Comparison of ENCODE assay signal across 17 cellular contexts in genomic region chr17:37458805-37459204, GRCh38. TPM values are rescaled to one million over a fixed set of nuclear protein-coding genes. Genes with fewer than 3 reads are reported as not detected.
DNase-seq lines count a peak whose midpoint lies in the region; FAIRE-seq and TF ChIP-seq lines count a peak whose summit lies in the region.
"Had no signal": no experiment of that assay in that cellular context is flagged by ENCODE, and none has a peak within 500 bp of the region (broad histone marks: within the 10 kb centered on the region; RNA-seq: fewer than 3 reads in every experiment).

No MANE protein-coding gene starts in this region.

- TF ChIP-seq CTCF in AG04450 (IDR thresholded peaks at IDR 0.05; ENCODE audit: low read depth, low read length), result no peak
- TF ChIP-seq CTCF in astrocyte (IDR thresholded peaks at IDR 0.05; ENCODE audit: insufficient read depth, low read depth, low read length), result no peak

- H3K4me2 ChIP-seq in astrocyte (ENCODE audit: low read length), result peak overlapping the region; percentile 9

- H3K79me2 ChIP-seq in astrocyte (ENCODE audit: insufficient read depth, low read length), result no peaks in the 10 kb centered on the region

- no peak overlapping the region for H2AFZ ChIP-seq in astrocyte (ENCODE audit: low read depth, low read length)

- no peak overlapping the region for H3K9ac ChIP-seq in astrocyte (ENCODE audit: low read length)

- H4K20me1 ChIP-seq in astrocyte (ENCODE audit: insufficient read depth, low read length), result no peaks in the 10 kb centered on the region

- no peak overlapping the region for H3K27ac Mint-ChIP-seq in astrocyte (ENCODE audit: unreplicated experiment)
- H3K27ac Mint-ChIP-seq: brain had no signal

- peaks cover 13% of the 10 kb centered on the region for H3K4me1 Mint-ChIP-seq in astrocyte (ENCODE audit: low read depth, unreplicated experiment)
- H3K4me1 Mint-ChIP-seq: brain, nephron progenitor cell had no signal

- H3K4me1 ChIP-seq in astrocyte (ENCODE audit: insufficient read depth, low read length), result peaks cover 7% of the 10 kb centered on the region
- no peaks in the 10 kb centered on the region for H3K4me1 ChIP-seq in small intestine (ENCODE audit: control insufficient read depth in 2 of 2, insufficient read depth in 1 of 2, low read depth in 1 of 2, low read length in 1 of 2)
- H3K4me1 ChIP-seq: gastrocnemius medialis, lower lobe of right lung had no signal

- no peaks in the 10 kb centered on the region for H3K27me3 Mint-ChIP-seq in astrocyte (ENCODE audit: low read depth, unreplicated experiment)
- H3K27me3 Mint-ChIP-seq: brain had no signal

- DNase-seq in AG04450 (ENCODE audit: low read depth, low spot score) (peak; percentile 23), HT1080 (ENCODE audit: low read depth) (peak; percentile 90), astrocyte (ENCODE audit: low read depth) (peak; percentile 73), iris pigment epithelial cell (ENCODE audit: low read depth) (peak; percentile 88), small intestine (no peak), NCI-H1417 (lab: John Stamatoyannopoulos, UW) (no peak), mesenteric fat pad (ENCODE audit: low spot score) (no peak), islet precursor cell (no peak)
- DNase-seq: activated gamma-delta T cell; Calu3; gastrocnemius medialis; lower lobe of right lung; MV-4-11; nephron progenitor cell; stimulated activated CD4-positive, alpha-beta T cell treated with anti-CD3 and anti-CD28 coated beads, Interleukin-2, amount 100 ng/mL, for 24 hours had no signal

- peaks cover 5% of the 10 kb centered on the region for H3K36me3 Mint-ChIP-seq in astrocyte (ENCODE audit: low read depth, unreplicated experiment)

- H3K4me3 Mint-ChIP-seq in astrocyte (ENCODE audit: unreplicated experiment), result no peak overlapping the region
- H3K4me3 Mint-ChIP-seq: brain, nephron progenitor cell, WTC11 had no signal

- 96 to 100% (median 99%) methylated on average over 3 of the region's 3 CpGs for WGBS in small intestine, 3 donors

- H3K9me3 ChIP-seq in AG04450 (ENCODE audit: control insufficient read depth, insufficient read depth, low read length) (no peaks in the 10 kb centered on the region), astrocyte (ENCODE audit: insufficient read depth, low read depth, low read length) (no peaks in the 10 kb centered on the region), small intestine (ENCODE audit: control insufficient read depth, low read depth) (no peaks in the 10 kb centered on the region)
- H3K9me3 ChIP-seq: gastrocnemius medialis, lower lobe of right lung had no signal

- no peak for FAIRE-seq in astrocyte (lab: Jason Lieb, UNC)
- no peak for FAIRE-seq in small intestine (lab: Jason Lieb, UNC)

- no peaks in the 10 kb centered on the region for H3K27me3 ChIP-seq in AG04450 (ENCODE audit: control insufficient read depth, insufficient read depth, low read length)
- H3K27me3 ChIP-seq in astrocyte (ENCODE audit: insufficient read depth, low read length), result no peaks in the 10 kb centered on the region
- no peaks in the 10 kb centered on the region for H3K27me3 ChIP-seq in small intestine (ENCODE audit: control insufficient read depth in 2 of 2, insufficient read depth in 2 of 2, low read length in 2 of 2)
- H3K27me3 ChIP-seq: gastrocnemius medialis had no signal

- H3K4me3 ChIP-seq in AG04450 (ENCODE audit: low read depth, low read length), result no peak overlapping the region
- H3K4me3 ChIP-seq in astrocyte (ENCODE audit: insufficient read depth, low read depth, low read length), result no peak overlapping the region
- H3K4me3 ChIP-seq in small intestine (ENCODE audit: low read depth in 1 of 2, low read length in 2 of 2), result no peak overlapping the region
- H3K4me3 ChIP-seq: gastrocnemius medialis, lower lobe of right lung had no signal

- H3K36me3 ChIP-seq in astrocyte (ENCODE audit: insufficient read depth, low read length), result peaks cover under 1% of the 10 kb centered on the region
- peaks cover 0 to 2% of the 10 kb centered on the region in 2 donors for H3K36me3 ChIP-seq in small intestine (ENCODE audit: control insufficient read depth in 2 of 2, insufficient read depth in 2 of 2, low read length in 2 of 2)

- CTCF ChIA-PET in AG04450 (lab: Charles Lee), result interaction anchor here (0.7 to 1.0 kb wide), 2 partner anchors 150 to 358 kb away, joined by 3 to 6 read pairs; partner anchors contain the start of gene SYNRG

- POLR2A ChIA-PET in AG04450 (lab: Yijun Ruan, JAX), result interaction anchor here (0.7 kb wide), 2 partner anchors 14 to 180 kb away, joined by 3 read pairs; no protein-coding TSS in a partner anchor

- H3K27ac ChIP-seq in AG04450 (ENCODE audit: low read depth, low read length) (no peak overlapping the region), astrocyte (ENCODE audit: low read depth, low read length) (no peak overlapping the region), small intestine (ENCODE audit: low read depth in 1 of 2, low read length in 1 of 2) (no peak overlapping the region)
- H3K27ac ChIP-seq: gastrocnemius medialis, lower lobe of right lung had no signal

- H3K9me3 Mint-ChIP-seq in astrocyte (ENCODE audit: unreplicated experiment), result no peaks in the 10 kb centered on the region
- H3K9me3 Mint-ChIP-seq: brain, nephron progenitor cell, WTC11 had no signal

RNA-seq across cellular contexts. Expression of gene DUSP14, which starts 30.9 kb away (rescaled TPM):
- polyA plus RNA-seq in AG04450 (2011; rRNA removed) (76.7 and 96.7 TPM in 2 replicates), small intestine (1 to 10 TPM; 1.6 to 4.2 (median 2.2) TPM)
- polyA minus RNA-seq in AG04450 (2011; rRNA and poly(A)+ RNA removed), result 55.3 and 76.7 TPM in 2 replicates
- 69.7 and 82.3 TPM in 2 replicates for total RNA-seq in HT1080 (2014; rRNA removed; shearing (Covaris generic))
- polyA plus RNA-seq in HT1080 (2015; cell fraction: cytosol; rRNA removed), result 55.5 and 56.1 TPM in 2 replicates
- 36.9 and 43.5 TPM in 2 replicates for polyA plus RNA-seq in HT1080 (2015; cell fraction: nucleus; rRNA removed)
- total RNA-seq in astrocyte (64.3 and 69.1 TPM in 2 replicates), mesenteric fat pad (27.0 TPM)

RNA-seq across cellular contexts. Expression of gene TADA2A, which starts 52.1 kb away (rescaled TPM):
- polyA plus RNA-seq in AG04450 (2011; rRNA removed) (18.1 and 21.4 TPM in 2 replicates), small intestine (1 to 10 TPM; 7.4 to 9.2 (median 7.8) TPM)
- 32.6 and 32.8 TPM in 2 replicates for polyA minus RNA-seq in AG04450 (2011; rRNA and poly(A)+ RNA removed)
- 26.7 and 28.8 TPM in 2 replicates for total RNA-seq in HT1080 (2014; rRNA removed; shearing (Covaris generic))
- polyA plus RNA-seq in HT1080 (2015; cell fraction: cytosol; rRNA removed), result 13.4 and 13.8 TPM in 2 replicates
- polyA plus RNA-seq in HT1080 (2015; cell fraction: nucleus; rRNA removed), result 33.2 and 38.0 TPM in 2 replicates
- total RNA-seq in astrocyte (14.0 TPM in 2 replicates), mesenteric fat pad (19.4 TPM)

RNA-seq across cellular contexts. Expression of gene ACACA, which starts 52.2 kb away (rescaled TPM):
- polyA plus RNA-seq in AG04450 (2011; rRNA removed) (53.6 and 57.9 TPM in 2 replicates), small intestine (10 to 100 TPM in 2 of 3 donors, 1 to 10 TPM in 1; 7.0 to 30.0 (median 11.9) TPM)
- polyA minus RNA-seq in AG04450 (2011; rRNA and poly(A)+ RNA removed), result 161 and 163 TPM in 2 replicates
- total RNA-seq in HT1080 (2014; rRNA removed; shearing (Covaris generic)), result 30.4 and 43.6 TPM in 2 replicates
- polyA plus RNA-seq in HT1080 (2015; cell fraction: cytosol; rRNA removed), result 20.7 and 22.7 TPM in 2 replicates
- polyA plus RNA-seq in HT1080 (2015; cell fraction: nucleus; rRNA removed), result 62.3 and 65.0 TPM in 2 replicates
- total RNA-seq in astrocyte (74.3 and 88.3 TPM in 2 replicates), mesenteric fat pad (59.1 TPM)

Comparison
In these comparisons a context has a peak if more than half of its experiments do, and no peak if none do; other contexts are left out.
1. DNase-seq: peak in AG04450 (single experiment), HT1080 (single experiment), astrocyte (single experiment) and iris pigment epithelial cell (single experiment); none in small intestine (single experiment), NCI-H1417 (0 of 3), mesenteric fat pad (single experiment) and islet precursor cell (single experiment).